3 cellular contexts compared by ENCODE assay signal in genomic region chr1:23222742-23223141, GRCh38.
A peak's percentile ranks its signal among the peaks of the same experiment; 100 is the strongest.
TF ChIP-seq lines count a peak whose summit lies in the region.

No MANE protein-coding gene starts in this region.

TF ChIP-seq in A549, 52 proteins besides CTCF, POLR2A, EP300 and RAD21:
- TF ChIP-seq HDAC2 (IDR thresholded peaks at IDR 0.05) (no peak), ZFP36 (IDR thresholded peaks at IDR 0.05; ENCODE audit: borderline replicate concordance, partially characterized antibody) (peak; percentile 32), MYC (IDR thresholded peaks at IDR 0.05; ENCODE audit: borderline replicate concordance, low read length) (no peak)

TF ChIP-seq in HEK293, 187 proteins besides CTCF, POLR2A, EP300 and RAD21:
- TF ChIP-seq IKZF3 (tag by site-specific recombination; IDR thresholded peaks at IDR 0.05) = no peak
- peak; percentile 59 for TF ChIP-seq ZNF768 (tag by site-specific recombination; IDR thresholded peaks at IDR 0.05)

TF ChIP-seq in H1, 55 proteins besides CTCF, POLR2A, EP300 and RAD21 (continued from another document):
- no peak for TF ChIP-seq SP1 (IDR thresholded peaks at IDR 0.05; ENCODE audit: low read depth, low read length)
- TF ChIP-seq KDM1A (IDR thresholded peaks at IDR 0.05; ENCODE audit: borderline replicate concordance, low read length) = peak; percentile 77; the same call in 1 of the 2 replicates
- TF ChIP-seq HDAC2 (IDR thresholded peaks at IDR 0.05; ENCODE audit: borderline replicate concordance in 1 of 2, low read depth in 2 of 2, low read length in 2 of 2) = 0 out of 4 replicates have a peak, but pooled peaks of 1 of the 2 experiments have one; percentile 46
- TF ChIP-seq GTF2F1 (IDR thresholded peaks at IDR 0.05; ENCODE audit: borderline replicate concordance, low read depth, low read length) = no peak
